ENCODE assay signal across 17 cellular contexts in the genomic region with DNA sequence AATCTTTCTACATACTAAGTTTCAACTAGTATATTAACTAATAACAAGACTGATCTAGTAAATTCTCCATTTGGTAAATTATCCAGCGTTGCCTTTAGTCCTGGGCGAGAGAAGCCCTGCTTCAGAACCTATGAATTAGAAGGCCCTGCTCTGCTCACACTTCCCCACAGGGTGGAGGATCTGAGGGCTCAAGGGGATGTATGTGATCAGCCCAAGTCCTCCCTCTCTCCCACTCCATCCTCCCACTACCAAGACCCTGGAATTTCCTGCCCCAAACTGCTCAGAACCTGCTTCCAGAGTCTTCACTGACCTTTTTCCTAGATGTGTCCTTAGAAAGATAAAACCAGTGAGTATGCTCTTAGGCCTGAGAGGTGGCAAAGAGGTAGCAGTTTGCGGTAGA.
"Had no signal": no experiment of that assay in that cellular context is flagged by ENCODE, and none has a peak within 500 bp of the region (broad histone marks: within the 10 kb centered on the region; RNA-seq: fewer than 3 reads in every experiment).

No MANE protein-coding gene starts in this region.

- DNase-seq: activated CD4-positive, alpha-beta memory T cell treated with anti-CD3 and anti-CD28 coated beads for 36 hours; activated CD4-positive, alpha-beta T cell treated with anti-CD3 and anti-CD28 coated beads for 48 hours; activated effector memory CD4-positive, alpha-beta T cell treated with Interleukin-2 at 50 U/mL for 16 hours; activated naive CD4-positive, alpha-beta T cell treated with anti-CD3 and anti-CD28 coated beads for 36 hours; activated T-cell treated with anti-CD3 and anti-CD28 coated beads, Interleukin-2, amount 50 U/mL, for 72 hours; amygdala; cerebellar nuclear complex; foreskin melanocyte; immature natural killer cell; left ventricle myocardium inferior; natural killer cell; retina; stimulated activated CD4-positive, alpha-beta T cell treated with anti-CD3 and anti-CD28 coated beads, Interleukin-4, amount 100 ng/mL, for 4 hours; substantia nigra; uterus had no signal

- H3K9me3 ChIP-seq: tibial nerve, uterus had no signal

- H3K27ac ChIP-seq: coronary artery, left ventricle myocardium inferior, tibial nerve, uterus had no signal

- H3K4me1 ChIP-seq: uterus had no signal

- H3K4me3 ChIP-seq: coronary artery, left ventricle myocardium inferior, tibial nerve, uterus had no signal

- H3K36me3 ChIP-seq: left ventricle myocardium inferior, uterus had no signal

- H3K27me3 ChIP-seq: tibial nerve, uterus had no signal
